10 cellular contexts compared by ENCODE assay signal in the genomic region with DNA sequence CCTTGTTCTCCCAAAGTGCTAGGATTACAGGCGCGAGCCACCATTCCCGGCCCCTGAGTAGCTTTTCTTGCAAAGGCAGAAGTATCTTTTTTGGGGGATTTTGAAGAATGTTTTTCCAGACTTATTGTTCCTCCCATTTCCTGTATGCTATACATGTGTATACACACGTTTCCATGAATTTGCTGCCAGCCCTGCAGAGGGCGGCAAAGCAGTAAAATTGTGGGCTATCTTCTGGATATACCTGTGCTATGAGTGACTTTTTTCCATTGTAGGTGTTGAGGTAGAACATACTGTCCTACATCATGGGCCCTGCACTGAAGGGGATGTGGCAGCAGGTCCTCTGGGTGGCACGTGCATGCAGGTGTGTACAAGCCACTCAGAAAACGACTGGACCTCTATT. TPM values are rescaled to one million over a fixed set of nuclear protein-coding genes. Genes with fewer than 3 reads are reported as not detected.
DNase-seq lines count a peak whose midpoint lies in the region; ATAC-seq, FAIRE-seq and TF ChIP-seq lines count a peak whose summit lies in the region.
"Had no signal": no experiment of that assay in that cellular context is flagged by ENCODE, and none has a peak within 500 bp of the region (broad histone marks: within the 10 kb centered on the region; RNA-seq: fewer than 3 reads in every experiment).

No MANE protein-coding gene starts in this region.

- H3K9ac ChIP-seq in Loucy (ENCODE audit: low read depth, low read length, poor library complexity, severe bottlenecking) (no peak overlapping the region), neural cell (ENCODE audit: low read length) (no peak overlapping the region)

- H3K27ac Mint-ChIP-seq in activated T-cell treated with anti-CD3 and anti-CD28 coated beads, Interleukin-2, amount 50 U/mL, for 72 hours, result no peak overlapping the region

- no peak overlapping the region for H3K27ac ChIP-seq in neural cell (ENCODE audit: low read length)
- H3K27ac ChIP-seq: thyroid gland had no signal

- H3K9me2 ChIP-seq in Loucy (replicated peaks; ENCODE audit: low read depth, low read length) (no peaks in the 10 kb centered on the region), neural cell (ENCODE audit: insufficient read depth, low read length) (no peaks in the 10 kb centered on the region)

- no peak overlapping the region for H2AFZ ChIP-seq in Loucy (ENCODE audit: low read length)
- no peak overlapping the region for H2AFZ ChIP-seq in neural cell (ENCODE audit: low read depth, low read length)

- H3K4me2 ChIP-seq in Loucy (ENCODE audit: low read depth, low read length, poor library complexity, severe bottlenecking), result no peak overlapping the region
- no peak overlapping the region for H3K4me2 ChIP-seq in neural cell (ENCODE audit: low read length)

- H3K4me1 Mint-ChIP-seq in activated T-cell treated with anti-CD3 and anti-CD28 coated beads, Interleukin-2, amount 50 U/mL, for 72 hours (ENCODE audit: low read depth), result peaks cover under 1% of the 10 kb centered on the region

- H3K36me3 ChIP-seq in Loucy (ENCODE audit: insufficient read depth, low read length) (peaks cover 63% of the 10 kb centered on the region; the same call in 1 of the 2 replicates), bronchial epithelial cell (ENCODE audit: control insufficient read depth, insufficient read depth, low read length) (peaks cover 4% of the 10 kb centered on the region), neural cell (ENCODE audit: insufficient read depth, low read length) (no peaks in the 10 kb centered on the region)

- TF ChIP-seq RAD21 in neural cell (conservative IDR thresholded peaks at IDR 0.05), result peak; percentile 80

- H4K20me1 ChIP-seq in Loucy (ENCODE audit: insufficient read depth, low read length, poor library complexity, severe bottlenecking) (no peaks in the 10 kb centered on the region), neural cell (ENCODE audit: insufficient read depth) (no peaks in the 10 kb centered on the region)

- no peaks in the 10 kb centered on the region for H3K27me3 Mint-ChIP-seq in activated T-cell treated with anti-CD3 and anti-CD28 coated beads, Interleukin-2, amount 50 U/mL, for 72 hours (ENCODE audit: low read depth)

- DNase-seq in NCI-H1105 treated with DMSO at 0.1 percent for 48 hours (lab: John Stamatoyannopoulos, UW), result peak; percentile 11
- no peak for DNase-seq in NCI-H1105 (lab: John Stamatoyannopoulos, UW)
- DNase-seq in bronchial epithelial cell (ENCODE audit: low read depth), result peak; percentile 54
- no peak for DNase-seq in activated T-cell treated with anti-CD3 and anti-CD28 coated beads, Interleukin-2, amount 50 U/mL, for 72 hours
- no peak for DNase-seq in midbrain (lab: John Stamatoyannopoulos, UW)
- DNase-seq in superior temporal gyrus (ENCODE audit: extremely low spot score), result no peak
- DNase-seq: thyroid gland had no signal

- H3F3A ChIP-seq in Loucy (ENCODE audit: low read depth), result no peaks in the 10 kb centered on the region
- H3F3A ChIP-seq in neural cell (ENCODE audit: insufficient read depth, low read length, poor library complexity, severe bottlenecking), result no peaks in the 10 kb centered on the region

- no peak for ATAC-seq in activated T-cell treated with anti-CD3 and anti-CD28 coated beads, Interleukin-2, amount 50 U/mL, for 72 hours (replicated peaks in 1 of 2)

- no peak overlapping the region for H3K4me3 Mint-ChIP-seq in activated T-cell treated with anti-CD3 and anti-CD28 coated beads, Interleukin-2, amount 50 U/mL, for 72 hours

- no peak for FAIRE-seq in bronchial epithelial cell (lab: Jason Lieb, UNC)
- FAIRE-seq: colon had no signal

- H3K4me3 ChIP-seq in Loucy (ENCODE audit: low read length, poor library complexity, severe bottlenecking) (no peak overlapping the region), bronchial epithelial cell (ENCODE audit: low read depth, low read length) (no peak overlapping the region), neural cell (ENCODE audit: low read length) (no peak overlapping the region)
- H3K4me3 ChIP-seq: thyroid gland had no signal

- no peak for TF ChIP-seq EP300 in neural cell (conservative IDR thresholded peaks at IDR 0.05; ENCODE audit: poor library complexity, severe bottlenecking)

- no peaks in the 10 kb centered on the region for H3K9me3 Mint-ChIP-seq in activated T-cell treated with anti-CD3 and anti-CD28 coated beads, Interleukin-2, amount 50 U/mL, for 72 hours

- TF ChIP-seq CTCF in Loucy (conservative IDR thresholded peaks at IDR 0.05; ENCODE audit: low read length) (peak; percentile 66), bronchial epithelial cell (IDR thresholded peaks at IDR 0.05; ENCODE audit: insufficient read depth, low read length, severe bottlenecking) (peak; percentile 52), neural cell (IDR thresholded peaks at IDR 0.05; ENCODE audit: poor library complexity, severe bottlenecking) (peak; percentile 79)

- H3K9me3 ChIP-seq in Loucy (ENCODE audit: insufficient read depth, low read depth, low read length) (no peaks in the 10 kb centered on the region), neural cell (ENCODE audit: low read length) (no peaks in the 10 kb centered on the region)
- H3K9me3 ChIP-seq: thyroid gland had no signal

- no peaks in the 10 kb centered on the region for H3K79me2 ChIP-seq in Loucy (ENCODE audit: insufficient read depth, low read length)
- H3K79me2 ChIP-seq in neural cell (replicated peaks; ENCODE audit: insufficient read depth, low read length), result no peaks in the 10 kb centered on the region

- peaks cover 10% of the 10 kb centered on the region in 2 donors for H3K36me3 Mint-ChIP-seq in activated T-cell treated with anti-CD3 and anti-CD28 coated beads, Interleukin-2, amount 50 U/mL, for 72 hours (ENCODE audit: insufficient read depth in 2 of 2)

- H3K4me1 ChIP-seq in Loucy (ENCODE audit: insufficient read depth, low read length, poor library complexity, severe bottlenecking), result no peaks in the 10 kb centered on the region
- H3K4me1 ChIP-seq: thyroid gland had no signal

- H3K27me3 ChIP-seq in Loucy (ENCODE audit: insufficient read depth, low read length, poor library complexity, severe bottlenecking) (no peaks in the 10 kb centered on the region), bronchial epithelial cell (ENCODE audit: control insufficient read depth, insufficient read depth, low read length) (no peaks in the 10 kb centered on the region), neural cell (ENCODE audit: insufficient read depth, low read depth, low read length) (no peaks in the 10 kb centered on the region)
- H3K27me3 ChIP-seq: thyroid gland had no signal

TF ChIP-seq in neural cell, 6 proteins besides CTCF, POLR2A, EP300 and RAD21:
- TF ChIP-seq, protein P1, sequence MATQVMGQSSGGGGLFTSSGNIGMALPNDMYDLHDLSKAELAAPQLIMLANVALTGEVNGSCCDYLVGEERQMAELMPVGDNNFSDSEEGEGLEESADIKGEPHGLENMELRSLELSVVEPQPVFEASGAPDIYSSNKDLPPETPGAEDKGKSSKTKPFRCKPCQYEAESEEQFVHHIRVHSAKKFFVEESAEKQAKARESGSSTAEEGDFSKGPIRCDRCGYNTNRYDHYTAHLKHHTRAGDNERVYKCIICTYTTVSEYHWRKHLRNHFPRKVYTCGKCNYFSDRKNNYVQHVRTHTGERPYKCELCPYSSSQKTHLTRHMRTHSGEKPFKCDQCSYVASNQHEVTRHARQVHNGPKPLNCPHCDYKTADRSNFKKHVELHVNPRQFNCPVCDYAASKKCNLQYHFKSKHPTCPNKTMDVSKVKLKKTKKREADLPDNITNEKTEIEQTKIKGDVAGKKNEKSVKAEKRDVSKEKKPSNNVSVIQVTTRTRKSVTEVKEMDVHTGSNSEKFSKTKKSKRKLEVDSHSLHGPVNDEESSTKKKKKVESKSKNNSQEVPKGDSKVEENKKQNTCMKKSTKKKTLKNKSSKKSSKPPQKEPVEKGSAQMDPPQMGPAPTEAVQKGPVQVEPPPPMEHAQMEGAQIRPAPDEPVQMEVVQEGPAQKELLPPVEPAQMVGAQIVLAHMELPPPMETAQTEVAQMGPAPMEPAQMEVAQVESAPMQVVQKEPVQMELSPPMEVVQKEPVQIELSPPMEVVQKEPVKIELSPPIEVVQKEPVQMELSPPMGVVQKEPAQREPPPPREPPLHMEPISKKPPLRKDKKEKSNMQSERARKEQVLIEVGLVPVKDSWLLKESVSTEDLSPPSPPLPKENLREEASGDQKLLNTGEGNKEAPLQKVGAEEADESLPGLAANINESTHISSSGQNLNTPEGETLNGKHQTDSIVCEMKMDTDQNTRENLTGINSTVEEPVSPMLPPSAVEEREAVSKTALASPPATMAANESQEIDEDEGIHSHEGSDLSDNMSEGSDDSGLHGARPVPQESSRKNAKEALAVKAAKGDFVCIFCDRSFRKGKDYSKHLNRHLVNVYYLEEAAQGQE (IDR thresholded peaks at IDR 0.05; ENCODE audit: borderline replicate concordance), result no peak
- TF ChIP-seq SMC3 (conservative IDR thresholded peaks at IDR 0.05; ENCODE audit: poor library complexity), result peak; percentile 84

RNA-seq across cellular contexts. Expression of a gene that starts 16.9 kb away (rescaled TPM):
- total RNA-seq in bronchial epithelial cell, result 9.1 and 12.4 TPM in 2 replicates
- 31.8 and 33.7 TPM in 2 replicates for polyA plus RNA-seq in neural cell
- polyA minus RNA-seq in neural cell, result 45.0 and 50.5 TPM in 2 replicates
- total RNA-seq in activated T-cell treated with anti-CD3 and anti-CD28 coated beads, Interleukin-2, amount 50 U/mL, for 72 hours, result 10 to 100 TPM; 38.6 to 44.5 TPM

RNA-seq across cellular contexts. Expression of a gene that starts 20.5 kb away (rescaled TPM):
- total RNA-seq in bronchial epithelial cell, result 47.7 and 72.4 TPM in 2 replicates
- polyA plus RNA-seq in neural cell, result 36.9 and 38.2 TPM in 2 replicates
- 26.6 and 32.6 TPM in 2 replicates for polyA minus RNA-seq in neural cell
- total RNA-seq in activated T-cell treated with anti-CD3 and anti-CD28 coated beads, Interleukin-2, amount 50 U/mL, for 72 hours, result 10 to 100 TPM; 72.5 to 97.7 TPM

Comparison
In these comparisons a context has a peak if more than half of its experiments do, and no peak if none do; other contexts are left out.
1. DNase-seq: peak in NCI-H1105 treated with DMSO at 0.1 percent for 48 hours (single experiment) and bronchial epithelial cell (single experiment); none in NCI-H1105 (single experiment), activated T-cell treated with anti-CD3 and anti-CD28 coated beads, Interleukin-2, amount 50 U/mL, for 72 hours (0 of 2), midbrain (single experiment) and superior temporal gyrus (single experiment).
2. Peak in every context shown above with its lines, with median percentiles within 50 percentile points of each other: CTCF ChIP-seq.